ENCODE assay signal across 9 cellular contexts in the genomic region with DNA sequence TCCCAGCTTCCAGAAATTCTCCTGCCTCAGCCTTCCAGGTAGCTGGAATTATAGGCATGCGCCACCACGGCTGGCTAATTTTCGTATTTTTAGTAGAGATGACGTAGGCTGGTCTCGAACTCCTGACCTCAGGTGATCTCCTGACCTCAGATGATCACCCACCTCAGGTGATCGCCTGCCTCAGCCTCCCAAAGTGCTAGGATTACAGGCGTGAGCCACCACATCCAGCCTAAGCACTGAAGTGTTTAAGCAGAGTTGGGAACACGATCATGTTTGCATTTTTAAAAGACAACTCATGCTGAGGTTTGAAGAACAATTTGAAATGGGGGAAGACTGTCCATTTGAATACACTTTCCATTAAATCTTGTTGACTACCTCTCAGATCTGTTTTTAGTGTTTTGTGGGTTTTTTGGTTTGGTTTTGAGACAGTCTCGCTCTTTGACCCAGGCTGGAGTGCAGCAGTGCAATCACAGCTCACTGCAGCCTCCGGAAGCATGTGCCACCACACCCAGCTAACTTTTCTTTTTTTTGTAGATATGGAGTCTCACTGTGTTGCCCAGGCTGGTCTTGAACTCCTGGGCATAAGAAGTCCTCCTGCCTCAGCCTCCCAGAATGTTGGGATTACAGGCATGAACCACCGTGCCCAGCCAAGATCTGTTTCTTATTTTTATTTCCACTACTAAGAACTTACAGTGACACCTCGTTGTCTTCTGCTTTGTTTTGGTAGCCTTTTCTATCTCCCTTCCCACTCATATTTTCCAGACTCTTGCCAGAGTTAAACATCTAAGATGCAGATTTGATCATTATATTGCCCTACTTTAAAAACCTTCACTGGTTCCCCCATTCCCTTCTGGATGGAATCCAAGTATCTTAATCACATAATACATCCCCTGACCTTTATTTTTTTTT. TPM values are rescaled to one million over a fixed set of nuclear protein-coding genes. Genes with fewer than 3 reads are reported as not detected.
DNase-seq lines count a peak whose midpoint lies in the region; ATAC-seq, FAIRE-seq and TF ChIP-seq lines count a peak whose summit lies in the region.
"Had no signal": no experiment of that assay in that cellular context is flagged by ENCODE, and none has a peak within 500 bp of the region (broad histone marks: within the 10 kb centered on the region; RNA-seq: fewer than 3 reads in every experiment).

No MANE protein-coding gene starts in this region.

- TF ChIP-seq POLR2A in GM12891 (IDR thresholded peaks at IDR 0.05; ENCODE audit: low read depth, low read length), result no peak

- no peak overlapping the region for H3K4me3 Mint-ChIP-seq in Caco-2 (ENCODE audit: unreplicated experiment)

- H3K4me3 ChIP-seq in choroid plexus epithelial cell (ENCODE audit: low read depth, low read length) (no peak overlapping the region), Caco-2 (ENCODE audit: low read depth, low read length) (no peak overlapping the region)

- DNase-seq in GM12891 (ENCODE audit: insufficient read length, low spot score) (no peak), choroid plexus epithelial cell (ENCODE audit: low read depth) (peak; percentile 12), midbrain (lab: John Stamatoyannopoulos, UW) (no peak), GOT3 (lab: John Stamatoyannopoulos, UW) (no peak), middle frontal gyrus (ENCODE audit: extremely low spot score, low spot score) (no peak), Caco-2 (no peak)

- H3K27me3 Mint-ChIP-seq in Caco-2 (ENCODE audit: insufficient read depth, unreplicated experiment), result no peaks in the 10 kb centered on the region

- H3K9me3 ChIP-seq in Caco-2, result no peaks in the 10 kb centered on the region

- no TSS peak for BruUV-seq in Caco-2 (replicated peaks; lab: Mats Ljungman, UMichigan)

- POLR2A ChIA-PET in Caco-2 (lab: Charles Lee), result no interaction called here

- CTCF ChIA-PET in Caco-2 (lab: Charles Lee), result no interaction called here

- no peaks in the 10 kb centered on the region for H3K4me1 ChIP-seq in Caco-2

- H3K9me3 Mint-ChIP-seq in Caco-2 (ENCODE audit: unreplicated experiment), result no peaks in the 10 kb centered on the region

- H3K27me3 ChIP-seq in Caco-2 (replicated peaks; ENCODE audit: control insufficient read depth, insufficient read depth, low read length), result no peaks in the 10 kb centered on the region

- H3K4me1 Mint-ChIP-seq in Caco-2 (ENCODE audit: low read depth, unreplicated experiment), result peaks cover 6% of the 10 kb centered on the region

- peaks cover 51% of the 10 kb centered on the region for H3K36me3 Mint-ChIP-seq in Caco-2 (ENCODE audit: insufficient read depth, unreplicated experiment)

- FAIRE-seq in GM12891 (lab: Jason Lieb, UNC), result peak; percentile 84
- FAIRE-seq: H1 had no signal

- no peak overlapping the region for H3K27ac Mint-ChIP-seq in Caco-2 (ENCODE audit: unreplicated experiment)

- no peaks in the 10 kb centered on the region for H3K36me3 ChIP-seq in Caco-2 (ENCODE audit: control insufficient read depth, insufficient read depth, low read length)

- ATAC-seq in GM21528 (IDR thresholded peaks at IDR 0.05; ENCODE audit: low FRiP score, unreplicated experiment) (peak; percentile 87), HG03571 (IDR thresholded peaks at IDR 0.05; ENCODE audit: unreplicated experiment) (peak; percentile 94)

- no peak for TF ChIP-seq CTCF in choroid plexus epithelial cell (conservative IDR thresholded peaks at IDR 0.05; ENCODE audit: low read depth, low read length)
- TF ChIP-seq CTCF in Caco-2 (IDR thresholded peaks at IDR 0.05; ENCODE audit: insufficient read depth in 1 of 2, low read depth in 1 of 2, low read length in 1 of 2, severe bottlenecking in 1 of 2, unreplicated experiment in 1 of 2), result no peak

- intact Hi-C loops in Caco-2 (cut with micrococcal nuclease; ENCODE audit: unreplicated experiment), result no loop called here

TF ChIP-seq in GM12891, 5 proteins besides CTCF, POLR2A, EP300 and RAD21:
- peak; percentile 32 for TF ChIP-seq POU2F2 (IDR thresholded peaks at IDR 0.05; ENCODE audit: low read depth, low read length)
- no peak for TF ChIP-seq SPI1 (IDR thresholded peaks at IDR 0.05; ENCODE audit: low read depth, low read length)

RNA-seq across cellular contexts. Expression of gene CASP8AP2, which starts 5.5 kb away (rescaled TPM):
- polyA plus RNA-seq in GM12891 (2012; ENCODE audit: low read depth, missing spikeins), result 3.7 TPM
- 19.3 and 23.3 TPM in 2 replicates for total RNA-seq in Caco-2 (2022)

RNA-seq across cellular contexts. Expression of gene MDN1, which starts 15.5 kb away (rescaled TPM):
- 15.5 TPM for polyA plus RNA-seq in GM12891 (2012; ENCODE audit: low read depth, missing spikeins)
- total RNA-seq in Caco-2 (2022), result 49.0 and 59.3 TPM in 2 replicates

RNA-seq across cellular contexts. Expression of gene GJA10, which starts 59.1 kb away (rescaled TPM):
- polyA plus RNA-seq in GM12891 (2012; ENCODE audit: low read depth, missing spikeins), result not detected
- not detected in 2 replicates for total RNA-seq in Caco-2 (2022)
- total RNA-seq: H1 had no signal
